9 cellular contexts compared by ENCODE assay signal in the genomic region with DNA sequence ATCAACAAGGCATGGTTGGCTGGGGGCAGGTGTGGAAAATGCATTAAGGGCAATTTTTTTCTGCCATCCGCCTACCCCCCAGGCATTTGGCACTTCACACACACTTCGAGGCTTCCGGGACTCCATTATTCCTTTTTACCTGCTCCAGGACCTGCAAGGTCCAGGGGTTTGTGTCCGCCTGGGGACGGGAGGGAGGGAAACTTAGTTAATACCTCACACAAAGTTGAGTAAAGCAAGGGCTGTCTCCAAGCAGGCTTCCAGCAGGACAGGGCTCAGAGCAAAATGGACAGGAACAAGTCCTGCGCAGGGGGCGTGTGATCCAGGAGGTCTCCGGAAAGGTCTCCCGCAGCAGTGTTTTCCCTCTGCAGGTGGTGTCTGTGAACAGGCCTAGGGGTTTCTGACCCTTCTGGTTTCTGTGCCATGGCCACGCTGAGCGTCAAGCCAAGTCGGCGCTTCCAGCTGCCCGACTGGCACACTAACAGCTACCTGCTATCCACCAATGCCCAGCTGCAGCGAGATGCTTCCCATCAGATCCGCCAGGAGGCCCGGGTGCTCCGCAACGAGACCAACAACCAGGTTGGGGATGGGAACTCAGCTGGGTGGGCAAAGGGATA. TPM values are rescaled to one million over a fixed set of nuclear protein-coding genes. Genes with fewer than 3 reads are reported as not detected.
DNase-seq lines count a peak whose midpoint lies in the region; ATAC-seq and TF ChIP-seq lines count a peak whose summit lies in the region.
"Had no signal": no experiment of that assay in that cellular context is flagged by ENCODE, and none has a peak within 500 bp of the region (broad histone marks: within the 10 kb centered on the region; RNA-seq: fewer than 3 reads in every experiment).

No MANE protein-coding gene starts in this region.

- H3K4me1 ChIP-seq in skeletal muscle tissue (ENCODE audit: control insufficient read depth in 3 of 3, insufficient read depth in 3 of 3, low read length in 3 of 3) (peaks cover 12 to 29% (median 16%) of the 10 kb centered on the region in 3 donors), Caco-2 (0 out of 2 replicates have a peak, but pooled peaks cover 6% of the 10 kb centered on the region)

- H3K27me3 Mint-ChIP-seq in HFFc6 (ENCODE audit: insufficient read depth), result no peaks in the 10 kb centered on the region; the same call in 1 of the 2 replicates
- peaks cover 36% of the 10 kb centered on the region for H3K27me3 Mint-ChIP-seq in activated naive CD8-positive, alpha-beta T cell treated with anti-CD3 and anti-CD28 coated beads, Interleukin-2, amount 10 ng/mL, durations not matched to agents 7 days and 5 days
- H3K27me3 Mint-ChIP-seq in Caco-2 (ENCODE audit: insufficient read depth, unreplicated experiment), result no peaks in the 10 kb centered on the region

- no TSS peak for BruUV-seq in Caco-2 (replicated peaks; lab: Mats Ljungman, UMichigan)

- H3K4me3 Mint-ChIP-seq in HFFc6, result peak overlapping the region; percentile 69
- peak overlapping the region; percentile 30 for H3K4me3 Mint-ChIP-seq in activated naive CD8-positive, alpha-beta T cell treated with anti-CD3 and anti-CD28 coated beads, Interleukin-2, amount 10 ng/mL, durations not matched to agents 7 days and 5 days
- no peak overlapping the region for H3K4me3 Mint-ChIP-seq in Caco-2 (ENCODE audit: unreplicated experiment)

- H3K36me3 ChIP-seq in skeletal muscle tissue (ENCODE audit: control insufficient read depth in 3 of 3, insufficient read depth in 3 of 3, low read length in 3 of 3), result no peaks in the 10 kb centered on the region
- H3K36me3 ChIP-seq in Caco-2 (ENCODE audit: control insufficient read depth, insufficient read depth, low read length), result no peaks in the 10 kb centered on the region

- DNase-seq in HFFc6 (no peak), islet precursor cell (peak; percentile 59), hepatic stellate cell (ENCODE audit: low spot score) (no peak), globus pallidus (ENCODE audit: low spot score) (no peak), Caco-2 (no peak)
- no peak for DNase-seq in activated naive CD8-positive, alpha-beta T cell treated with anti-CD3 and anti-CD28 coated beads, Interleukin-2, amount 10 ng/mL, durations not matched to agents 7 days and 5 days

- peak overlapping the region; percentile 21 to 68 (median 45) for H3K4me3 ChIP-seq in skeletal muscle tissue (ENCODE audit: low read length in 3 of 3)
- no peak overlapping the region for H3K4me3 ChIP-seq in Caco-2 (ENCODE audit: low read depth, low read length)

- no peak overlapping the region for H3K27ac Mint-ChIP-seq in HFFc6
- H3K27ac Mint-ChIP-seq in activated naive CD8-positive, alpha-beta T cell treated with anti-CD3 and anti-CD28 coated beads, Interleukin-2, amount 10 ng/mL, durations not matched to agents 7 days and 5 days, result no peak overlapping the region
- H3K27ac Mint-ChIP-seq in Caco-2 (ENCODE audit: unreplicated experiment), result no peak overlapping the region

- POLR2A ChIA-PET in activated naive CD8-positive, alpha-beta T cell treated with anti-CD3 and anti-CD28 coated beads, Interleukin-2, amount 10 ng/mL, durations not matched to agents 7 days and 5 days (lab: Charles Lee), result no interaction called here
- POLR2A ChIA-PET in Caco-2 (lab: Charles Lee), result interaction anchor here (0.6 kb wide), 1 partner anchor 154 kb away, joined by 3 read pairs; no protein-coding TSS in a partner anchor

- peaks cover 17% of the 10 kb centered on the region for H3K4me1 Mint-ChIP-seq in HFFc6 (ENCODE audit: low read depth)
- peaks cover 4% of the 10 kb centered on the region for H3K4me1 Mint-ChIP-seq in activated naive CD8-positive, alpha-beta T cell treated with anti-CD3 and anti-CD28 coated beads, Interleukin-2, amount 10 ng/mL, durations not matched to agents 7 days and 5 days
- H3K4me1 Mint-ChIP-seq in Caco-2 (ENCODE audit: low read depth, unreplicated experiment), result no peaks in the 10 kb centered on the region

- no peaks in the 10 kb centered on the region for H3K9me3 Mint-ChIP-seq in HFFc6
- no peaks in the 10 kb centered on the region for H3K9me3 Mint-ChIP-seq in activated naive CD8-positive, alpha-beta T cell treated with anti-CD3 and anti-CD28 coated beads, Interleukin-2, amount 10 ng/mL, durations not matched to agents 7 days and 5 days
- H3K9me3 Mint-ChIP-seq in Caco-2 (ENCODE audit: unreplicated experiment), result no peaks in the 10 kb centered on the region

- H3K27me3 ChIP-seq in skeletal muscle tissue (ENCODE audit: control insufficient read depth in 3 of 3, insufficient read depth in 3 of 3, low read length in 3 of 3), result peaks cover 6 to 48% (median 39%) of the 10 kb centered on the region in 3 donors
- H3K27me3 ChIP-seq in Caco-2 (replicated peaks; ENCODE audit: control insufficient read depth, insufficient read depth, low read length), result no peaks in the 10 kb centered on the region

- intact Hi-C loops in Caco-2 (cut with micrococcal nuclease; ENCODE audit: unreplicated experiment), result no loop called here

- peaks cover 5% of the 10 kb centered on the region for H3K36me3 Mint-ChIP-seq in HFFc6 (ENCODE audit: low read depth)
- H3K36me3 Mint-ChIP-seq in activated naive CD8-positive, alpha-beta T cell treated with anti-CD3 and anti-CD28 coated beads, Interleukin-2, amount 10 ng/mL, durations not matched to agents 7 days and 5 days, result peaks cover 2% of the 10 kb centered on the region
- H3K36me3 Mint-ChIP-seq in Caco-2 (ENCODE audit: insufficient read depth, unreplicated experiment), result peaks cover 14% of the 10 kb centered on the region

- CTCF ChIA-PET in Caco-2 (lab: Charles Lee), result interaction anchor here (0.6 kb wide), 1 partner anchor 108 kb away, joined by 7 read pairs; no protein-coding TSS in a partner anchor

- TF ChIP-seq CTCF in HFFc6 (IDR thresholded peaks at IDR 0.05) (no peak), Caco-2 (IDR thresholded peaks at IDR 0.05; ENCODE audit: insufficient read depth in 1 of 2, low read depth in 1 of 2, low read length in 1 of 2, severe bottlenecking in 1 of 2, unreplicated experiment in 1 of 2) (no peak)

- no peaks in the 10 kb centered on the region for H3K9me3 ChIP-seq in skeletal muscle tissue (ENCODE audit: control insufficient read depth in 3 of 3, low read length in 3 of 3)
- H3K9me3 ChIP-seq in Caco-2, result no peaks in the 10 kb centered on the region

- H3K27ac ChIP-seq in skeletal muscle tissue (ENCODE audit: low read depth, low read length), result no peak overlapping the region

- ATAC-seq in activated naive CD8-positive, alpha-beta T cell treated with anti-CD3 and anti-CD28 coated beads, Interleukin-2, amount 10 ng/mL, durations not matched to agents 7 days and 5 days (ENCODE audit: low read depth), result no peak
- ATAC-seq in GM19035 (IDR thresholded peaks at IDR 0.05; ENCODE audit: unreplicated experiment), result no peak

- peak overlapping the region in 2 of 3 donors; percentile 33 to 70 for H3K9ac ChIP-seq in skeletal muscle tissue (ENCODE audit: low read depth in 1 of 3, low read length in 3 of 3)

RNA-seq across cellular contexts. Expression of a gene that starts 0.7 kb away (rescaled TPM):
- total RNA-seq in HFFc6 (2021; fragmentation: NEBNext Ultra II Directional; extraction: Animal tissue kit (Norgen Biotek cat#: 25700)), result not detected
- not detected for total RNA-seq in activated naive CD8-positive, alpha-beta T cell treated with anti-CD3 and anti-CD28 coated beads, Interleukin-2, amount 10 ng/mL, durations not matched to agents 7 days and 5 days
- total RNA-seq in skeletal muscle tissue, result 2.1 TPM
- total RNA-seq in Caco-2 (2022), result not detected in 2 replicates
- total RNA-seq: LHCN-M2 had no signal

RNA-seq across cellular contexts. Expression of a gene that starts 4.1 kb away (rescaled TPM):
- total RNA-seq in HFFc6 (2021; fragmentation: NEBNext Ultra II Directional; extraction: Animal tissue kit (Norgen Biotek cat#: 25700)), result 10 to 100 TPM; 24.4 to 30.9 (median 27.0) TPM
- 10 to 100 TPM; 30.7 to 32.7 TPM for total RNA-seq in activated naive CD8-positive, alpha-beta T cell treated with anti-CD3 and anti-CD28 coated beads, Interleukin-2, amount 10 ng/mL, durations not matched to agents 7 days and 5 days
- 21.4 TPM for total RNA-seq in skeletal muscle tissue
- total RNA-seq in Caco-2 (2022), result 17.5 and 19.3 TPM in 2 replicates

RNA-seq across cellular contexts. Expression of a gene that starts 40.4 kb away (rescaled TPM):
- total RNA-seq in HFFc6 (2021; fragmentation: NEBNext Ultra II Directional; extraction: Animal tissue kit (Norgen Biotek cat#: 25700)), result 1 to 10 TPM; 1.9 to 6.4 (median 2.4) TPM
- under 1 TPM; 0.17 to 0.19 TPM for total RNA-seq in activated naive CD8-positive, alpha-beta T cell treated with anti-CD3 and anti-CD28 coated beads, Interleukin-2, amount 10 ng/mL, durations not matched to agents 7 days and 5 days
- total RNA-seq in skeletal muscle tissue, result 11.0 TPM
- 0.07 and 0.18 TPM in 2 replicates for total RNA-seq in Caco-2 (2022)
